9 cellular contexts compared by ENCODE assay signal in the genomic region with DNA sequence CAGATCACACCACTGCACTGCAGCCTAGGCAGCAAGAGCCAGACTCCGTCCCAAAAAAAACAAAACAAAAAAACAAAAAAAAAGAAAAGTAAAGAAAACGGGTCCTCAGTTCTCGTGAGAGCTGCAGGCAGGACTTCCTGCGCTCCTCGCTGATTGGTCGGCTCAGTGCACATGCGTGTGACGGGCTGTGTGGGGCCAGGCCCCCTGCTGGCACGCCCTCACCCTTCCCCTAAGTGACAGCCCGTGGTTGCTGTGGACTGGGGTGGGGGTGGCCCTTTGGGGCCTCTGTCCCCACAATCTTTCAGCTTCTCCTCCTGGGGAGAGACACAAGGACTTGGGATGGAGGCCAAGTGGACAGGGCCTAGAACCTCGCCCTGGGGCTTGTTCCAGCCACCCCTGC. TPM values are rescaled to one million over a fixed set of nuclear protein-coding genes. Genes with fewer than 3 reads are reported as not detected.
"Had no signal": no experiment of that assay in that cellular context is flagged by ENCODE, and none has a peak within 500 bp of the region (broad histone marks: within the 10 kb centered on the region; RNA-seq: fewer than 3 reads in every experiment).

A gene (minus strand): TSS at position 139 of the 400 bp plus-strand sequence. CDS start 1,141 bp downstream, outside the sequence.

- H3K36me3 ChIP-seq: HAP-1 had no signal

- H3K4me1 ChIP-seq: HAP-1 had no signal

- FAIRE-seq: HepG2 had no signal

- H3K4me3 ChIP-seq: GM23248, HAP-1 had no signal

- H3K9ac ChIP-seq: GM23248 had no signal

- DNase-seq: GM23248, GOT3, HFFc6 had no signal

- H3K27ac ChIP-seq: GM23248, HL-60 had no signal

- H3K9me3 ChIP-seq: HAP-1 had no signal

- H2AFZ ChIP-seq: GM23248 had no signal

- ATAC-seq: HCT116, HepG2 had no signal

RNA-seq across cellular contexts. Expression of the gene that starts here (rescaled TPM):
- total RNA-seq: GM23248, H4, HepG2, HFFc6 had no signal
- polyA plus RNA-seq: GM23248, HepG2, IgD-negative memory B cell had no signal
